Comparison of ENCODE assay signal across 8 cellular contexts in genomic region chr12:12561305-12562015, GRCh38. TPM values are rescaled to one million over a fixed set of nuclear protein-coding genes. Genes with fewer than 3 reads are reported as not detected.
A peak's percentile ranks its signal among the peaks of the same experiment; 100 is the strongest.
DNase-seq lines count a peak whose midpoint lies in the region; ATAC-seq, FAIRE-seq and TF ChIP-seq lines count a peak whose summit lies in the region.

No MANE protein-coding gene starts in this region.

- no peaks in the 10 kb centered on the region; a peak in 1 of 5 replicates for H3K27me3 ChIP-seq in HepG2 (ENCODE audit: control insufficient read depth in 1 of 2, insufficient read depth in 2 of 2, low read length in 2 of 2)

- POLR2A ChIA-PET in HepG2 (lab: Yijun Ruan, JAX), result interaction anchor here (0.9 to 1.5 kb wide), 6 partner anchors 10 to 163 kb away, joined by 4 to 8 read pairs (median 4); no protein-coding TSS in a partner anchor

- TF ChIP-seq POLR2A in HepG2 (IDR thresholded peaks at IDR 0.05; ENCODE audit: insufficient read depth in 1 of 2, low read depth in 2 of 2, low read length in 2 of 2), result peak; percentile 61 to 83

- H3K9me3 ChIP-seq in HepG2 (ENCODE audit: low read length), result no peaks in the 10 kb centered on the region

- BruUV-seq in HepG2 (replicated peaks; lab: Mats Ljungman, UMichigan), result TSS peak; percentile 95

- H3K4me3 ChIP-seq in GM12865 (ENCODE audit: low read depth, low read length), result peak overlapping the region; percentile 100
- peak overlapping the region; percentile 77 to 87 (median 79) for H3K4me3 ChIP-seq in HepG2 (replicated peaks in 1 of 3; ENCODE audit: insufficient read depth in 1 of 3, low read depth in 2 of 3, low read length in 3 of 3)

- H3K79me2 ChIP-seq in HepG2 (ENCODE audit: insufficient read depth, low read length), result peaks cover 52% of the 10 kb centered on the region

- intact Hi-C loops in HepG2 (cut with micrococcal nuclease; ENCODE audit: unreplicated experiment), result loop anchor here (2.0 to 5.0 kb wide), 4 partner anchors 15 to 156 kb away; partner anchors contain the start of genes CDKN1B and CREBL2

- no peak for FAIRE-seq in HepG2 (lab: Jason Lieb, UNC)

- H4K20me1 ChIP-seq in HepG2 (ENCODE audit: insufficient read depth, low read length), result no peaks in the 10 kb centered on the region

- peak; percentile 60 for DNase-seq in GM12865 (ENCODE audit: low read depth)
- peak; percentile 32 for DNase-seq in NCI-H1092 (lab: John Stamatoyannopoulos, UW)
- DNase-seq in activated CD4-positive, alpha-beta T cell treated with anti-CD3 and anti-CD28 coated beads, Interleukin-2, amount 50 U/mL, for 24 hours (ENCODE audit: low read depth in 1 of 2, low spot score in 1 of 2), result peak; percentile 28 to 31
- peak; percentile 56 for DNase-seq in dermis blood vessel endothelial cell
- peak; percentile 53 for DNase-seq in HepG2 (ENCODE audit: low spot score)
- peak; percentile 52 to 57 for DNase-seq in stimulated activated CD4-positive, alpha-beta T cell treated with anti-CD3 and anti-CD28 coated beads, Interleukin-2, amount 100 ng/mL, for 24 hours

- peak overlapping the region; percentile 93 for H3K27ac ChIP-seq in HepG2 (ENCODE audit: extremely low read length, insufficient read depth, low read length)

- H3K36me3 ChIP-seq in HepG2 (replicated peaks in 1 of 2; ENCODE audit: control insufficient read depth in 1 of 2, insufficient read depth in 2 of 2, low read length in 2 of 2), result no peaks in the 10 kb centered on the region

- peak; percentile 50 for ATAC-seq in HepG2
- ATAC-seq in HG02763 (IDR thresholded peaks at IDR 0.05; ENCODE audit: unreplicated experiment), result no peak
- ATAC-seq in GM19467 (IDR thresholded peaks at IDR 0.05; ENCODE audit: unreplicated experiment), result no peak

- in situ Hi-C loops in HepG2 (cut with HindIII; ENCODE audit: extremely low pct_ligation_motif_present, low pct_unique_long_range_greater_than_20kb), result no loop called here

- TF ChIP-seq RAD21 in HepG2 (CRISPR knock-in tag; IDR thresholded peaks at IDR 0.05), result peak; percentile 49; the same call in 1 of the 2 replicates

- peak overlapping the region; percentile 85 for H3K4me2 ChIP-seq in HepG2 (ENCODE audit: low read depth, low read length)

- CTCF ChIA-PET in HepG2 (lab: Yijun Ruan, JAX; ENCODE audit: low intra/inter-chr PET ratio, low total read pairs), result no interaction called here

- TF ChIP-seq EP300 in HepG2 (IDR thresholded peaks at IDR 0.05; ENCODE audit: low read depth in 2 of 2, low read length in 2 of 2) (no peak; a peak in 1 of 4 replicates), HepG2 (CRISPR knock-in tag; IDR thresholded peaks at IDR 0.05; ENCODE audit: borderline replicate concordance) (no peak; the same call in 1 of the 2 replicates)

- H3K9ac ChIP-seq in HepG2 (ENCODE audit: insufficient read depth, low read depth, low read length), result peak overlapping the region; percentile 99

- H3K4me1 ChIP-seq in HepG2 (ENCODE audit: insufficient read depth, low read length), result peaks cover 41% of the 10 kb centered on the region

- no peak overlapping the region for H2AFZ ChIP-seq in HepG2 (ENCODE audit: low read length)

- WGBS in HepG2 (ENCODE audit: low lambda C conversion rate), result 2% methylated on average over 9 of the region's 60 CpGs

- TF ChIP-seq CTCF in GM12865 (IDR thresholded peaks at IDR 0.05; ENCODE audit: insufficient read depth, low read depth, low read length, missing control alignments), result no peak
- no peak for TF ChIP-seq CTCF in HepG2 (CRISPR knock-in tag; IDR thresholded peaks at IDR 0.05)

TF ChIP-seq in HepG2, 621 proteins besides CTCF, POLR2A, EP300 and RAD21 (continues in another document):
- TF ChIP-seq ZSCAN29 (CRISPR knock-in tag; conservative IDR thresholded peaks at IDR 0.05), result 0 out of 2 replicates have a peak, but pooled peaks have one; percentile 11
- TF ChIP-seq HMGXB4 (CRISPR knock-in tag; IDR thresholded peaks at IDR 0.05; ENCODE audit: borderline replicate concordance in 1 of 2, low read depth in 1 of 2), result peak in 1 of 2 experiments; percentile 36; a peak in 1 of 4 replicates
- TF ChIP-seq PHF21A (CRISPR knock-in tag; IDR thresholded peaks at IDR 0.05), result 0 out of 2 replicates have a peak, but pooled peaks have one; percentile 7
- TF ChIP-seq MAZ (IDR thresholded peaks at IDR 0.05; ENCODE audit: borderline replicate concordance, low read depth, low read length), result no peak; the same call in 1 of the 2 replicates
- TF ChIP-seq MAZ (CRISPR knock-in tag; IDR thresholded peaks at IDR 0.05; ENCODE audit: low read depth), result 0 out of 2 replicates have a peak, but pooled peaks have one; percentile 26
- TF ChIP-seq FOXP1 (IDR thresholded peaks at IDR 0.05), result no peak
- no peak for TF ChIP-seq FOXP1 (CRISPR knock-in tag; IDR thresholded peaks at IDR 0.05)

RNA-seq across cellular contexts. Expression of gene DUSP16, which starts 1.2 kb away (rescaled TPM):
- total RNA-seq in dermis blood vessel endothelial cell (9.2 and 13.1 TPM in 2 replicates), HepG2 (2016; rRNA removed; fragmentation: Illumina TruSeq; extraction: Trizol) (46.6 and 69.1 TPM in 2 replicates)
- total RNA-seq in HepG2 (2016; cell fraction: cytosol; rRNA removed; fragmentation: Illumina TruSeq; extraction: Trizol; ENCODE audit: low read depth), result 75.4 and 77.4 TPM in 2 replicates
- 45.6 and 69.2 TPM in 2 replicates for total RNA-seq in HepG2 (2016; cell fraction: insoluble cytoplasmic fraction; rRNA removed; fragmentation: Illumina TruSeq; extraction: Trizol)
- 44.8 and 48.7 TPM in 2 replicates for total RNA-seq in HepG2 (2016; cell fraction: membrane; rRNA removed; fragmentation: Illumina TruSeq; extraction: Trizol)
- total RNA-seq in HepG2 (2016; cell fraction: nucleus; rRNA removed; fragmentation: Illumina TruSeq; extraction: Trizol), result 37.1 and 40.3 TPM in 2 replicates
- polyA plus RNA-seq in HepG2 (2011; rRNA removed), result 33.8 and 45.7 TPM in 2 replicates
- polyA plus RNA-seq in HepG2 (2011; cell fraction: cytosol; rRNA removed), result 38.7 and 54.1 TPM in 2 replicates
- 18.4 and 20.7 TPM in 2 replicates for polyA plus RNA-seq in HepG2 (2011; cell fraction: nucleus; rRNA removed)
- polyA plus RNA-seq in HepG2 (2012), result 38.8 and 40.2 TPM in 2 replicates
- polyA plus RNA-seq in HepG2 (2016; cell fraction: cytosol; fragmentation: Illumina TruSeq; extraction: Trizol; ENCODE audit: low read depth), result 2.3 and 2.6 TPM in 2 replicates
- polyA plus RNA-seq in HepG2 (2016; cell fraction: insoluble cytoplasmic fraction; fragmentation: Illumina TruSeq; extraction: Trizol; ENCODE audit: low read depth), result 45.8 and 48.8 TPM in 2 replicates
- polyA plus RNA-seq in HepG2 (2016; cell fraction: membrane; fragmentation: Illumina TruSeq; extraction: Trizol; ENCODE audit: low read depth), result 11.5 and 13.5 TPM in 2 replicates
- 29.0 and 30.6 TPM in 2 replicates for polyA plus RNA-seq in HepG2 (2016; cell fraction: nucleus; fragmentation: Illumina TruSeq; extraction: Trizol; ENCODE audit: insufficient read depth, low read depth)
- polyA minus RNA-seq in HepG2 (2011; rRNA and poly(A)+ RNA removed; ENCODE audit: low replicate concordance), result 16.0 and 66.0 TPM in 2 replicates
- polyA minus RNA-seq in HepG2 (2011; cell fraction: cytosol; rRNA and poly(A)+ RNA removed), result 50.3 and 55.0 TPM in 2 replicates
- 53.4 and 59.3 TPM in 2 replicates for polyA minus RNA-seq in HepG2 (2011; cell fraction: nucleus; rRNA and poly(A)+ RNA removed)

RNA-seq across cellular contexts. Expression of gene CREBL2, which starts 50.2 kb away (rescaled TPM):
- 37.9 and 42.4 TPM in 2 replicates for total RNA-seq in dermis blood vessel endothelial cell
- total RNA-seq in HepG2 (2016; rRNA removed; fragmentation: Illumina TruSeq; extraction: Trizol), result 6.9 and 10.1 TPM in 2 replicates
- total RNA-seq in HepG2 (2016; cell fraction: cytosol; rRNA removed; fragmentation: Illumina TruSeq; extraction: Trizol; ENCODE audit: low read depth), result 2.9 and 3.5 TPM in 2 replicates
- total RNA-seq in HepG2 (2016; cell fraction: insoluble cytoplasmic fraction; rRNA removed; fragmentation: Illumina TruSeq; extraction: Trizol), result 7.6 and 9.8 TPM in 2 replicates
- 9.4 and 10.1 TPM in 2 replicates for total RNA-seq in HepG2 (2016; cell fraction: membrane; rRNA removed; fragmentation: Illumina TruSeq; extraction: Trizol)
- 4.8 and 5.8 TPM in 2 replicates for total RNA-seq in HepG2 (2016; cell fraction: nucleus; rRNA removed; fragmentation: Illumina TruSeq; extraction: Trizol)
- polyA plus RNA-seq in HepG2 (2011; rRNA removed), result 8.4 TPM in 2 replicates
- 6.0 and 8.1 TPM in 2 replicates for polyA plus RNA-seq in HepG2 (2011; cell fraction: cytosol; rRNA removed)
- 2.7 and 3.6 TPM in 2 replicates for polyA plus RNA-seq in HepG2 (2011; cell fraction: nucleus; rRNA removed)
- polyA plus RNA-seq in HepG2 (2012), result 7.8 and 8.1 TPM in 2 replicates
- 3.6 and 3.7 TPM in 2 replicates for polyA plus RNA-seq in HepG2 (2016; cell fraction: cytosol; fragmentation: Illumina TruSeq; extraction: Trizol; ENCODE audit: low read depth)
- 9.2 and 9.4 TPM in 2 replicates for polyA plus RNA-seq in HepG2 (2016; cell fraction: insoluble cytoplasmic fraction; fragmentation: Illumina TruSeq; extraction: Trizol; ENCODE audit: low read depth)
- 6.7 and 7.3 TPM in 2 replicates for polyA plus RNA-seq in HepG2 (2016; cell fraction: membrane; fragmentation: Illumina TruSeq; extraction: Trizol; ENCODE audit: low read depth)
- polyA plus RNA-seq in HepG2 (2016; cell fraction: nucleus; fragmentation: Illumina TruSeq; extraction: Trizol; ENCODE audit: insufficient read depth, low read depth), result 5.8 and 6.1 TPM in 2 replicates
- polyA minus RNA-seq in HepG2 (2011; rRNA and poly(A)+ RNA removed; ENCODE audit: low replicate concordance), result 5.8 and 9.0 TPM in 2 replicates
- polyA minus RNA-seq in HepG2 (2011; cell fraction: cytosol; rRNA and poly(A)+ RNA removed), result 5.5 and 6.2 TPM in 2 replicates
- 13.5 and 13.8 TPM in 2 replicates for polyA minus RNA-seq in HepG2 (2011; cell fraction: nucleus; rRNA and poly(A)+ RNA removed)
